ENCODE assay signal across 13 cellular contexts in the genomic region with DNA sequence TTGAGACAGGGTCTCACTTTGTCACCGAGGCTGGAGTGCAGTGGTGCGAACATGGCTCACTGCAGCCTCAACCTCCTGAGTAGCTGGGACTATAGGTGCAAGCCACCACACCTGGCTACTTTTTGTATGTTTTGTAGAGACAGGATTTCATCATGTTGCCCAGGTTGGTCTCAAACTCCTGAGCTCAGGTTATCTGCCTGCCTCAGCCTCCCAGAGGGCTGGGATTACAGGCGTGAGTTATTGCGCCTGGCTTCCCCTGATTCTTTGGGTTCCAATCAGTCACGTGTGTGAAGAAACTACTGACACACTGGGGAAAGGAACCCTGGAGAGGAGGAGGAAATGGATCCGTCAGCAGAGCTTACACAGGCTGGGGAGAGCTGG. TPM values are rescaled to one million over a fixed set of nuclear protein-coding genes. Genes with fewer than 3 reads are reported as not detected.
DNase-seq lines count a peak whose midpoint lies in the region; ATAC-seq and TF ChIP-seq lines count a peak whose summit lies in the region.
"Had no signal": no experiment of that assay in that cellular context is flagged by ENCODE, and none has a peak within 500 bp of the region (broad histone marks: within the 10 kb centered on the region; RNA-seq: fewer than 3 reads in every experiment).

No MANE protein-coding gene starts in this region.

- H3K27ac ChIP-seq in mesodermal cell (ENCODE audit: low read depth, low read length, severe bottlenecking) (peak overlapping the region; percentile 58), testis (peak overlapping the region; percentile 11 to 59), ovary (no peak overlapping the region)
- no peak overlapping the region for H3K27ac ChIP-seq in effector memory CD4-positive, alpha-beta T cell (ENCODE audit: insufficient read depth, low read length, poor library complexity, severe bottlenecking)

- peaks cover 38% of the 10 kb centered on the region for H3K4me1 Mint-ChIP-seq in HFFc6 (ENCODE audit: low read depth)
- H3K4me1 Mint-ChIP-seq: activated CD4-positive, alpha-beta T cell treated with anti-CD3 and anti-CD28 coated beads for 36 hours had no signal

- H3K9me3 ChIP-seq in mesodermal cell (ENCODE audit: control insufficient read depth, low read length) (no peaks in the 10 kb centered on the region), testis (no peaks in the 10 kb centered on the region), ovary (no peaks in the 10 kb centered on the region)
- H3K9me3 ChIP-seq in effector memory CD4-positive, alpha-beta T cell (ENCODE audit: control insufficient read depth, low read length): no peaks in the 10 kb centered on the region

- TF ChIP-seq POLR2A in testis (IDR thresholded peaks at IDR 0.05): no peak
- TF ChIP-seq POLR2A in ovary (IDR thresholded peaks at IDR 0.05): no peak

- no peak overlapping the region for H3K4me3 Mint-ChIP-seq in HFFc6
- H3K4me3 Mint-ChIP-seq: activated CD4-positive, alpha-beta T cell treated with anti-CD3 and anti-CD28 coated beads for 36 hours; activated T-cell treated with anti-CD3 and anti-CD28 coated beads, Interleukin-2, amount 50 U/mL, for 72 hours; T-helper 17 cell had no signal

- TF ChIP-seq EP300 in ovary (IDR thresholded peaks at IDR 0.05): no peak

- H3K9me3 Mint-ChIP-seq in HFFc6: no peaks in the 10 kb centered on the region

- H3K4me1 ChIP-seq in mesodermal cell (ENCODE audit: control insufficient read depth, insufficient read depth, low read length, poor library complexity, severe bottlenecking) (peaks cover 16% of the 10 kb centered on the region), testis (peaks cover 23% of the 10 kb centered on the region), ovary (ENCODE audit: insufficient read depth) (peaks cover 3% of the 10 kb centered on the region)
- no peaks in the 10 kb centered on the region for H3K4me1 ChIP-seq in effector memory CD4-positive, alpha-beta T cell (ENCODE audit: control insufficient read depth, insufficient read depth, low read length, poor library complexity, severe bottlenecking)

- H3K27me3 ChIP-seq in testis (no peaks in the 10 kb centered on the region), ovary (no peaks in the 10 kb centered on the region)
- H3K27me3 ChIP-seq in effector memory CD4-positive, alpha-beta T cell (replicated peaks; ENCODE audit: control insufficient read depth, insufficient read depth, low read length, poor library complexity, severe bottlenecking): no peaks in the 10 kb centered on the region

- no peak for DNase-seq in HFFc6
- DNase-seq in choroid plexus epithelial cell (ENCODE audit: low read depth): peak; percentile 75
- no peak for DNase-seq in testis
- no peak for DNase-seq in effector memory CD4-positive, alpha-beta T cell
- no peak for DNase-seq in ovary
- no peak for DNase-seq in AG08396 (ENCODE audit: low spot score)
- DNase-seq: activated CD4-positive, alpha-beta T cell treated with anti-CD3 and anti-CD28 coated beads for 36 hours; activated T-cell treated with anti-CD3 and anti-CD28 coated beads, Interleukin-2, amount 50 U/mL, for 72 hours; cortex of kidney; NCI-H1436; T-helper 17 cell had no signal

- H3K27ac Mint-ChIP-seq in HFFc6: peak overlapping the region; percentile 59; the same call in 1 of the 2 replicates
- H3K27ac Mint-ChIP-seq: activated CD4-positive, alpha-beta T cell treated with anti-CD3 and anti-CD28 coated beads for 36 hours; activated T-cell treated with anti-CD3 and anti-CD28 coated beads, Interleukin-2, amount 50 U/mL, for 72 hours; T-helper 17 cell had no signal

- intact Hi-C loops in testis (cut with DNase I; ENCODE audit: low total_unique reads) (no loop called here), ovary (cut with DNase I) (no loop called here)

- TF ChIP-seq CTCF in HFFc6 (IDR thresholded peaks at IDR 0.05) (no peak), choroid plexus epithelial cell (conservative IDR thresholded peaks at IDR 0.05; ENCODE audit: low read depth, low read length) (no peak), testis (IDR thresholded peaks at IDR 0.05) (no peak), ovary (IDR thresholded peaks at IDR 0.05) (no peak)

- H3K36me3 Mint-ChIP-seq in HFFc6 (ENCODE audit: low read depth): peaks cover 4% of the 10 kb centered on the region; the same call in 1 of the 2 replicates

- no peaks in the 10 kb centered on the region for H3K27me3 Mint-ChIP-seq in HFFc6 (ENCODE audit: insufficient read depth)
- H3K27me3 Mint-ChIP-seq: activated CD4-positive, alpha-beta T cell treated with anti-CD3 and anti-CD28 coated beads for 36 hours; T-helper 17 cell had no signal

- 60 to 84% methylated on average over 5 to 6 of the region's 6 CpGs for WGBS in mesodermal cell (ENCODE audit: insufficient coverage in 2 of 2), 2 experiments
- WGBS in testis, 2 donors: 73 to 76% methylated on average over 6 of the region's 6 CpGs
- 70 to 78% (median 78%) methylated on average over 6 of the region's 6 CpGs for WGBS in ovary, 3 donors

- ATAC-seq in HG03460 (IDR thresholded peaks at IDR 0.05; ENCODE audit: unreplicated experiment): no peak
- ATAC-seq: activated CD4-positive, alpha-beta T cell treated with anti-CD3 and anti-CD28 coated beads for 36 hours; activated T-cell treated with anti-CD3 and anti-CD28 coated beads, Interleukin-2, amount 50 U/mL, for 72 hours; T-helper 17 cell had no signal

- H3K4me3 ChIP-seq in choroid plexus epithelial cell (ENCODE audit: low read depth, low read length) (no peak overlapping the region), mesodermal cell (ENCODE audit: extremely low read depth, insufficient read depth, low read length, poor library complexity, severe bottlenecking) (no peak overlapping the region), testis (no peak overlapping the region), ovary (no peak overlapping the region)
- H3K4me3 ChIP-seq in effector memory CD4-positive, alpha-beta T cell (ENCODE audit: insufficient read depth, low read depth, low read length, poor library complexity, severe bottlenecking): no peak overlapping the region

- no peaks in the 10 kb centered on the region for H3K36me3 ChIP-seq in mesodermal cell (ENCODE audit: control insufficient read depth, insufficient read depth, low read length)
- no peaks in the 10 kb centered on the region for H3K36me3 ChIP-seq in testis (ENCODE audit: low read depth, missing control alignments)
- H3K36me3 ChIP-seq in effector memory CD4-positive, alpha-beta T cell (ENCODE audit: control insufficient read depth, insufficient read depth, low read length): no peaks in the 10 kb centered on the region
- H3K36me3 ChIP-seq in ovary: no peaks in the 10 kb centered on the region

RNA-seq across cellular contexts. Expression of a gene that starts 22.3 kb away (rescaled TPM):
- 100 to 1,000 TPM; 133 to 144 (median 136) TPM for total RNA-seq in HFFc6 (2021; fragmentation: NEBNext Ultra II Directional; extraction: Animal tissue kit (Norgen Biotek cat#: 25700))
- polyA plus RNA-seq in mesodermal cell (2013, experiment 1 of 2): 94.4 TPM
- polyA plus RNA-seq in mesodermal cell (2013, experiment 2 of 2): 108 TPM
- total RNA-seq in testis (100 to 1,000 TPM in 1 of 2 donors, 10 to 100 TPM in 1; 96.8 to 112 TPM), ovary (100 to 1,000 TPM in 2 of 7 donors, 10 to 100 TPM in 5; 65.0 to 109 (median 93.6) TPM)
- polyA plus RNA-seq in testis (ENCODE audit: insufficient read depth, low read depth, low replicate concordance) (74.8 TPM), ovary (100 to 1,000 TPM in 1 of 2 donors, 10 to 100 TPM in 1; 37.6 to 112 TPM)

RNA-seq across cellular contexts. Expression of a gene that starts 29.3 kb away (rescaled TPM):
- total RNA-seq in HFFc6 (2021; fragmentation: NEBNext Ultra II Directional; extraction: Animal tissue kit (Norgen Biotek cat#: 25700)): 10 to 100 TPM; 18.0 to 21.1 (median 19.7) TPM
- 48.1 TPM for polyA plus RNA-seq in mesodermal cell (2013, experiment 1 of 2)
- polyA plus RNA-seq in mesodermal cell (2013, experiment 2 of 2): 37.7 TPM
- total RNA-seq in testis (1 to 10 TPM; 8.7 to 9.8 TPM), ovary (10 to 100 TPM in 2 of 7 donors, 1 to 10 TPM in 5; 5.1 to 16.0 (median 8.1) TPM)
- polyA plus RNA-seq in testis (ENCODE audit: insufficient read depth, low read depth, low replicate concordance) (7.1 TPM), ovary (1 to 10 TPM; 7.8 to 9.0 TPM)

Comparison
In these comparisons a context has a peak if more than half of its experiments do, and no peak if none do; other contexts are left out.
1. H3K27ac ChIP-seq: peak in mesodermal cell (single experiment) and testis (2 of 2); none in effector memory CD4-positive, alpha-beta T cell (single experiment) and ovary (0 of 2).